ENCODE assay signal across 8 cellular contexts in genomic region chr1:37478451-37478871, GRCh38. TPM values are rescaled to one million over a fixed set of nuclear protein-coding genes. Genes with fewer than 3 reads are reported as not detected.
DNase-seq lines count a peak whose midpoint lies in the region; ATAC-seq and TF ChIP-seq lines count a peak whose summit lies in the region.

No MANE protein-coding gene starts in this region.

- H2AFZ ChIP-seq in DND-41 (ENCODE audit: low read depth, low read length) (no peak overlapping the region), OCI-LY1 (ENCODE audit: low read length) (no peak overlapping the region)

- H3K27me3 Mint-ChIP-seq in naive B cell, result no peaks in the 10 kb centered on the region

- H3K9me2 ChIP-seq in OCI-LY1 (ENCODE audit: low read depth, low read length), result no peaks in the 10 kb centered on the region

- DNase-seq in DND-41 (no peak), ascending aorta (ENCODE audit: low spot score in 2 of 2) (no peak), naive B cell (no peak), NCI-H2196 (lab: John Stamatoyannopoulos, UW; ENCODE audit: unreplicated experiment) (no peak), cerebellar cortex (ENCODE audit: low spot score) (no peak)

- TF ChIP-seq CTCF in DND-41 (IDR thresholded peaks at IDR 0.05; ENCODE audit: borderline replicate concordance, extremely low read depth, low read length, poor library complexity, severe bottlenecking) (no peak), OCI-LY1 (IDR thresholded peaks at IDR 0.05; ENCODE audit: low read length) (no peak; the same call in 1 of the 2 replicates), ascending aorta (IDR thresholded peaks at IDR 0.05) (no peak)

- peaks cover 7% of the 10 kb centered on the region; the same call in 1 of the 2 replicates for H3F3A ChIP-seq in OCI-LY1 (ENCODE audit: insufficient read depth, low read length)

- peaks cover 0 to 17% of the 10 kb centered on the region in 2 donors for H3K36me3 Mint-ChIP-seq in naive B cell

- no peaks in the 10 kb centered on the region for H3K9me3 Mint-ChIP-seq in naive B cell

- peaks cover 53% of the 10 kb centered on the region for H3K4me1 ChIP-seq in DND-41 (ENCODE audit: insufficient read depth, low read length)
- H3K4me1 ChIP-seq in OCI-LY1 (ENCODE audit: insufficient read depth, low read length, severe bottlenecking), result peaks cover 58% of the 10 kb centered on the region
- peaks cover 29 to 53% of the 10 kb centered on the region in 2 donors for H3K4me1 ChIP-seq in ascending aorta

- peaks cover 46 to 67% (median 59%) of the 10 kb centered on the region in 3 donors for H3K4me1 Mint-ChIP-seq in naive B cell

- H3K4me2 ChIP-seq in DND-41 (ENCODE audit: insufficient read depth, low read length) (0 out of 2 replicates have a peak overlapping the region, but pooled peaks have one; percentile 96), OCI-LY1 (ENCODE audit: low read length) (peak overlapping the region; percentile 89)

- H3K27ac ChIP-seq in DND-41 (ENCODE audit: low read length), result no peak overlapping the region; the same call in 1 of the 2 replicates
- H3K27ac ChIP-seq in OCI-LY1 (ENCODE audit: low read depth, low read length, poor library complexity, severe bottlenecking), result peak overlapping the region; percentile 95
- H3K27ac ChIP-seq in ascending aorta, result peak overlapping the region; percentile 99

- H3K79me2 ChIP-seq in DND-41 (ENCODE audit: insufficient read depth, low read length) (peaks cover 39% of the 10 kb centered on the region), OCI-LY1 (ENCODE audit: insufficient read depth, low read length) (peaks cover 8% of the 10 kb centered on the region; the same call in 1 of the 2 replicates)

- H4K20me1 ChIP-seq in DND-41 (ENCODE audit: insufficient read depth, low read length) (peaks cover 50% of the 10 kb centered on the region), OCI-LY1 (ENCODE audit: insufficient read depth, low read length) (no peaks in the 10 kb centered on the region)

- no peak overlapping the region for H3K4me3 ChIP-seq in DND-41 (ENCODE audit: low read depth in 1 of 2, low read length in 2 of 2)
- H3K4me3 ChIP-seq in OCI-LY1 (ENCODE audit: low read depth, low read length, poor library complexity, severe bottlenecking), result peak overlapping the region; percentile 97
- H3K4me3 ChIP-seq in ascending aorta, result peak overlapping the region; percentile 81 to 95

- H3K27me3 ChIP-seq in DND-41 (ENCODE audit: insufficient read depth, low read length, poor library complexity), result no peaks in the 10 kb centered on the region
- H3K27me3 ChIP-seq in OCI-LY1 (ENCODE audit: insufficient read depth, low read length), result no peaks in the 10 kb centered on the region
- no peaks in the 10 kb centered on the region for H3K27me3 ChIP-seq in ascending aorta

- peak overlapping the region; percentile 87 to 97 (median 96) for H3K4me3 Mint-ChIP-seq in naive B cell

- no peaks in the 10 kb centered on the region for H3K9me3 ChIP-seq in DND-41 (ENCODE audit: insufficient read depth, low read length, severe bottlenecking)
- H3K9me3 ChIP-seq in OCI-LY1 (ENCODE audit: low read length), result no peaks in the 10 kb centered on the region
- H3K9me3 ChIP-seq in ascending aorta, result no peaks in the 10 kb centered on the region

- no peak for ATAC-seq in DND-41 (ENCODE audit: insufficient read depth, low read depth)
- no peak for ATAC-seq in naive B cell (ENCODE audit: low read depth in 2 of 2)
- ATAC-seq in GM19455 (IDR thresholded peaks at IDR 0.05; ENCODE audit: unreplicated experiment), result no peak
- no peak for ATAC-seq in HG03565 (IDR thresholded peaks at IDR 0.05; ENCODE audit: unreplicated experiment)

- no peak overlapping the region for H3K9ac ChIP-seq in DND-41 (ENCODE audit: low read depth, low read length)
- H3K9ac ChIP-seq in OCI-LY1 (ENCODE audit: low read length), result peak overlapping the region; percentile 94

- H3K36me3 ChIP-seq in DND-41 (ENCODE audit: insufficient read depth, low read length) (peaks cover 81% of the 10 kb centered on the region), OCI-LY1 (ENCODE audit: insufficient read depth, low read length) (peaks cover 64% of the 10 kb centered on the region), ascending aorta (peaks cover 38 to 45% of the 10 kb centered on the region in 2 donors)

- intact Hi-C loops in ascending aorta (cut with DNase I), result loop anchor here (10.0 kb wide), 2 partner anchors 516 to 1094 kb away; partner anchors contain the start of genes SF3A3 and STK40

- peak overlapping the region; percentile 98 to 99 (median 99) for H3K27ac Mint-ChIP-seq in naive B cell

RNA-seq across cellular contexts. Expression of gene ZC3H12A, which starts 4.1 kb away (rescaled TPM):
- 12.8 TPM for total RNA-seq in ascending aorta
- polyA plus RNA-seq in naive B cell (ENCODE audit: low read depth in 6 of 6), result 10 to 100 TPM; 15.5 to 26.7 (median 17.6) TPM

RNA-seq across cellular contexts. Expression of gene MEAF6, which starts 36.1 kb away (rescaled TPM):
- total RNA-seq in ascending aorta, result 12.3 TPM
- polyA plus RNA-seq in naive B cell (ENCODE audit: low read depth in 6 of 6), result 100 to 1,000 TPM; 137 to 208 (median 175) TPM

Comparison
In these comparisons a context has a peak if more than half of its experiments do, and no peak if none do; other contexts are left out.
1. H3K4me3 ChIP-seq: peak in OCI-LY1 (single experiment) and ascending aorta (2 of 2); none in DND-41 (0 of 2).